ENCODE assay signal across 1 cellular context in the genomic region with DNA sequence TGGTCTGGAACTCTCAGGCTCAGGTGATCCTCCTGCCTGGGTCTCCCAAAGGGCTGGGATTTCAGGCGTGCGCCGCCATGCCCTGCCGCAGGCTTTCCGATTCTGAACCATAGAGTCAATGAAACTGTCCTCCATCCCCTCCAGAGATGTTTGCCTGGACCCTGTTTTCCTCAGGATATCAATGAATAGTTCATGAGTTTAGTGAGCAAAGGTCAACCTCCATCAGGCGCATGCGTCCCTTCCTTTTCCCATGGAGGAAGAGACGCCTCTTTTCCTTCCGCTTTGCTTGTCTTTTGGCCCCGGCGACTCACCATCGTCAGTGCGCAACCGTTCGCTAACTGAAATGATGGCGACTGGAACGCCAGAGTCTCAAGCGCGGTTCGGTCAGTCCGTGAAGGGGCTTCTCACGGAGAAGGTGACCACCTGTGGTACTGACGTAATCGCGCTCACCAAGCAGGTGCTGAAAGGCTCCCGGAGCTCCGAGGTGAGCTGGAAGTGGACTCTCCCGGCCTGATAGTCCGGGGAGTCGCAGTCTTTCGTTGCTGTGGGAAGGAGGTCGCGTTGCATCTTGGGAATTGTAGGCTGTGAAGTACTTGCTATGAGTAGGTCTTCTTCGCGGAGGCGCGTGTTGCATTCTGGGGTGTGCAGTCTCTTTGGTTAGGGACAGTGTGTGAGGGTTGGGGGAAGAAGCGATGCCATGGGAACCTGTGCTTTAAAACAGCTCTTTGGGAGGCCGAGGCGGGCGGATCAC.
TF ChIP-seq lines count a peak whose summit lies in the region.

A gene with protein sequence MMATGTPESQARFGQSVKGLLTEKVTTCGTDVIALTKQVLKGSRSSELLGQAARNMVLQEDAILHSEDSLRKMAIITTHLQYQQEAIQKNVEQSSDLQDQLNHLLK (plus strand): TSS at position 316 of the 751 bp plus-strand sequence. CDS start 28 bp downstream, at position 344.

TF ChIP-seq in SK-N-SH, 30 proteins besides CTCF, POLR2A, EP300 and RAD21 (continued from another document):
- TF ChIP-seq RFX5 (IDR thresholded peaks at IDR 0.05; ENCODE audit: low read length) (no peak), MXI1 (IDR thresholded peaks at IDR 0.05; ENCODE audit: low read depth, low read length) (peak; percentile 62; the same call in 1 of the 2 replicates), MEF2A (IDR thresholded peaks at IDR 0.05; ENCODE audit: borderline replicate concordance, low read depth) (no peak), ELF1 (IDR thresholded peaks at IDR 0.05) (peak; percentile 93), POLR2AphosphoS5 (IDR thresholded peaks at IDR 0.05; ENCODE audit: low read depth, low read length) (peak; percentile 79), RXRA (IDR thresholded peaks at IDR 0.05; ENCODE audit: borderline replicate concordance, low read depth) (no peak), TCF12 (IDR thresholded peaks at IDR 0.05) (no peak), JUND (IDR thresholded peaks at IDR 0.05) (no peak), TAF1 (IDR thresholded peaks at IDR 0.05; ENCODE audit: borderline replicate concordance, low read depth, low read length) (peak; percentile 82), SMC3 (IDR thresholded peaks at IDR 0.05; ENCODE audit: low read depth, low read length) (no peak), NRF1 (IDR thresholded peaks at IDR 0.05; ENCODE audit: low read depth, low read length) (peak; percentile 92), GABPA (IDR thresholded peaks at IDR 0.05; ENCODE audit: low read depth) (peak; percentile 79), FOXM1 (IDR thresholded peaks at IDR 0.05; ENCODE audit: low read depth) (no peak), EZH2phosphoT487 (IDR thresholded peaks at IDR 0.05; ENCODE audit: borderline replicate concordance, low read depth) (no peak), TEAD4 (IDR thresholded peaks at IDR 0.05; ENCODE audit: borderline replicate concordance, insufficient read depth) (no peak), GATA2 (CRISPR knock-in tag; IDR thresholded peaks at IDR 0.05) (no peak), RCOR1 (IDR thresholded peaks at IDR 0.05; ENCODE audit: low read length) (no peak; the same call in 1 of the 2 replicates)
- TF ChIP-seq, protein P1, sequence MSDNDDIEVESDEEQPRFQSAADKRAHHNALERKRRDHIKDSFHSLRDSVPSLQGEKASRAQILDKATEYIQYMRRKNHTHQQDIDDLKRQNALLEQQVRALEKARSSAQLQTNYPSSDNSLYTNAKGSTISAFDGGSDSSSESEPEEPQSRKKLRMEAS (IDR thresholded peaks at IDR 0.05; ENCODE audit: low read depth): peak; percentile 86
- TF ChIP-seq, protein P2, sequence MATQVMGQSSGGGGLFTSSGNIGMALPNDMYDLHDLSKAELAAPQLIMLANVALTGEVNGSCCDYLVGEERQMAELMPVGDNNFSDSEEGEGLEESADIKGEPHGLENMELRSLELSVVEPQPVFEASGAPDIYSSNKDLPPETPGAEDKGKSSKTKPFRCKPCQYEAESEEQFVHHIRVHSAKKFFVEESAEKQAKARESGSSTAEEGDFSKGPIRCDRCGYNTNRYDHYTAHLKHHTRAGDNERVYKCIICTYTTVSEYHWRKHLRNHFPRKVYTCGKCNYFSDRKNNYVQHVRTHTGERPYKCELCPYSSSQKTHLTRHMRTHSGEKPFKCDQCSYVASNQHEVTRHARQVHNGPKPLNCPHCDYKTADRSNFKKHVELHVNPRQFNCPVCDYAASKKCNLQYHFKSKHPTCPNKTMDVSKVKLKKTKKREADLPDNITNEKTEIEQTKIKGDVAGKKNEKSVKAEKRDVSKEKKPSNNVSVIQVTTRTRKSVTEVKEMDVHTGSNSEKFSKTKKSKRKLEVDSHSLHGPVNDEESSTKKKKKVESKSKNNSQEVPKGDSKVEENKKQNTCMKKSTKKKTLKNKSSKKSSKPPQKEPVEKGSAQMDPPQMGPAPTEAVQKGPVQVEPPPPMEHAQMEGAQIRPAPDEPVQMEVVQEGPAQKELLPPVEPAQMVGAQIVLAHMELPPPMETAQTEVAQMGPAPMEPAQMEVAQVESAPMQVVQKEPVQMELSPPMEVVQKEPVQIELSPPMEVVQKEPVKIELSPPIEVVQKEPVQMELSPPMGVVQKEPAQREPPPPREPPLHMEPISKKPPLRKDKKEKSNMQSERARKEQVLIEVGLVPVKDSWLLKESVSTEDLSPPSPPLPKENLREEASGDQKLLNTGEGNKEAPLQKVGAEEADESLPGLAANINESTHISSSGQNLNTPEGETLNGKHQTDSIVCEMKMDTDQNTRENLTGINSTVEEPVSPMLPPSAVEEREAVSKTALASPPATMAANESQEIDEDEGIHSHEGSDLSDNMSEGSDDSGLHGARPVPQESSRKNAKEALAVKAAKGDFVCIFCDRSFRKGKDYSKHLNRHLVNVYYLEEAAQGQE (IDR thresholded peaks at IDR 0.05; ENCODE audit: low read depth, low read length): peak; percentile 55; the same call in 1 of the 2 replicates
- TF ChIP-seq, protein P3, sequence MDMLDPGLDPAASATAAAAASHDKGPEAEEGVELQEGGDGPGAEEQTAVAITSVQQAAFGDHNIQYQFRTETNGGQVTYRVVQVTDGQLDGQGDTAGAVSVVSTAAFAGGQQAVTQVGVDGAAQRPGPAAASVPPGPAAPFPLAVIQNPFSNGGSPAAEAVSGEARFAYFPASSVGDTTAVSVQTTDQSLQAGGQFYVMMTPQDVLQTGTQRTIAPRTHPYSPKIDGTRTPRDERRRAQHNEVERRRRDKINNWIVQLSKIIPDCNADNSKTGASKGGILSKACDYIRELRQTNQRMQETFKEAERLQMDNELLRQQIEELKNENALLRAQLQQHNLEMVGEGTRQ (IDR thresholded peaks at IDR 0.05; ENCODE audit: borderline replicate concordance, low read depth, low read length): no peak
TF ChIP-seq in SK-N-SH: peak in this region for 14.
